8 cellular contexts compared by ENCODE assay signal in genomic region chr10:94403034-94403822, GRCh38. TPM values are rescaled to one million over a fixed set of nuclear protein-coding genes. Genes with fewer than 3 reads are reported as not detected.
DNase-seq lines count a peak whose midpoint lies in the region; ATAC-seq and TF ChIP-seq lines count a peak whose summit lies in the region.

No MANE protein-coding gene starts in this region.

- POLR2A ChIA-PET in activated CD4-positive, alpha-beta memory T cell treated with anti-CD3 and anti-CD28 coated beads, Interleukin-2, amount 10 ng/mL, durations not matched to agents 7 days and 5 days (lab: Charles Lee): interaction anchor here (1.2 kb wide), 1 partner anchor 40 kb away, joined by 3 read pairs; no protein-coding TSS in a partner anchor

- peak; percentile 53 for DNase-seq in AG08395 (ENCODE audit: low spot score)
- DNase-seq in NCI-H2081 treated with DMSO at 0.1 percent for 48 hours (lab: John Stamatoyannopoulos, UW): peak; percentile 10
- peak; percentile 28 for DNase-seq in activated CD4-positive, alpha-beta memory T cell treated with anti-CD3 and anti-CD28 coated beads, Interleukin-2, amount 10 ng/mL, durations not matched to agents 7 days and 5 days
- DNase-seq in esophagus muscularis mucosa (ENCODE audit: extremely low spot score): no peak
- DNase-seq in tibial nerve (ENCODE audit: low spot score in 2 of 2): peak in 1 of 2 donors; percentile 18

- intact Hi-C loops in esophagus muscularis mucosa (cut with DNase I): loop anchor here (5.0 kb wide), 2 partner anchors 41 to 44 kb away; partner anchors contain the start of gene NOC3L

- H3K9me3 ChIP-seq in esophagus muscularis mucosa: no peaks in the 10 kb centered on the region
- H3K9me3 ChIP-seq in mucosa of rectum (ENCODE audit: control insufficient read depth in 2 of 2, low read length in 2 of 2): no peaks in the 10 kb centered on the region
- no peaks in the 10 kb centered on the region for H3K9me3 ChIP-seq in tibial nerve

- H3K4me1 Mint-ChIP-seq in activated CD4-positive, alpha-beta memory T cell treated with anti-CD3 and anti-CD28 coated beads, Interleukin-2, amount 10 ng/mL, durations not matched to agents 7 days and 5 days: peaks cover 8% of the 10 kb centered on the region

- no peak for TF ChIP-seq EP300 in esophagus muscularis mucosa (IDR thresholded peaks at IDR 0.05)
- TF ChIP-seq EP300 in tibial nerve (IDR thresholded peaks at IDR 0.05): peak in 1 of 2 donors; percentile 16

- no peak overlapping the region for H3K27ac Mint-ChIP-seq in activated CD4-positive, alpha-beta memory T cell treated with anti-CD3 and anti-CD28 coated beads, Interleukin-2, amount 10 ng/mL, durations not matched to agents 7 days and 5 days

- 0% methylated on average over 31 of the region's 95 CpGs for WGBS in esophagus muscularis mucosa
- 1% methylated on average over 33 to 47 of the region's 95 CpGs for WGBS in tibial nerve, 2 donors

- H3K4me3 ChIP-seq in esophagus muscularis mucosa: peak overlapping the region; percentile 82 to 97 (median 93)
- H3K4me3 ChIP-seq in mucosa of rectum (ENCODE audit: low read length in 2 of 2): peak overlapping the region; percentile 72 to 84
- peak overlapping the region; percentile 77 to 93 (median 86) for H3K4me3 ChIP-seq in tibial nerve

- H3K36me3 ChIP-seq in esophagus muscularis mucosa (no peaks in the 10 kb centered on the region), mucosa of rectum (ENCODE audit: control insufficient read depth in 2 of 2, insufficient read depth in 2 of 2, low read length in 2 of 2) (no peaks in the 10 kb centered on the region), tibial nerve (no peaks in the 10 kb centered on the region)

- H3K36me3 Mint-ChIP-seq in activated CD4-positive, alpha-beta memory T cell treated with anti-CD3 and anti-CD28 coated beads, Interleukin-2, amount 10 ng/mL, durations not matched to agents 7 days and 5 days (ENCODE audit: low read depth): no peaks in the 10 kb centered on the region

- H3K27ac ChIP-seq in esophagus muscularis mucosa (replicated peaks in 1 of 4): peak overlapping the region; percentile 93 to 97 (median 96)
- peak overlapping the region; percentile 92 to 95 for H3K27ac ChIP-seq in mucosa of rectum (ENCODE audit: low read depth in 2 of 2, low read length in 2 of 2)
- H3K27ac ChIP-seq in tibial nerve: peak overlapping the region; percentile 86 to 97 (median 92)

- CTCF ChIA-PET in activated CD4-positive, alpha-beta memory T cell treated with anti-CD3 and anti-CD28 coated beads, Interleukin-2, amount 10 ng/mL, durations not matched to agents 7 days and 5 days (lab: Charles Lee): interaction anchor here (2.0 kb wide), 1 partner anchor 41 kb away, joined by 11 read pairs; the partner anchor contains the start of gene NOC3L

- H3K27me3 ChIP-seq in esophagus muscularis mucosa (no peaks in the 10 kb centered on the region), mucosa of rectum (ENCODE audit: control insufficient read depth in 2 of 2, insufficient read depth in 2 of 2, low read length in 2 of 2) (no peaks in the 10 kb centered on the region), tibial nerve (no peaks in the 10 kb centered on the region)

- H3K27me3 Mint-ChIP-seq in activated CD4-positive, alpha-beta memory T cell treated with anti-CD3 and anti-CD28 coated beads, Interleukin-2, amount 10 ng/mL, durations not matched to agents 7 days and 5 days: peaks cover 64% of the 10 kb centered on the region

- ATAC-seq in GM18511 (IDR thresholded peaks at IDR 0.05; ENCODE audit: unreplicated experiment) (peak; percentile 69), HG02938 (IDR thresholded peaks at IDR 0.05; ENCODE audit: unreplicated experiment) (peak; percentile 61)

- H3K9me3 Mint-ChIP-seq in activated CD4-positive, alpha-beta memory T cell treated with anti-CD3 and anti-CD28 coated beads, Interleukin-2, amount 10 ng/mL, durations not matched to agents 7 days and 5 days: no peaks in the 10 kb centered on the region

- TF ChIP-seq CTCF in esophagus muscularis mucosa (IDR thresholded peaks at IDR 0.05) (no peak), tibial nerve (IDR thresholded peaks at IDR 0.05) (no peak)

- H3K4me1 ChIP-seq in esophagus muscularis mucosa: peaks cover 16 to 32% (median 24%) of the 10 kb centered on the region in 4 donors
- H3K4me1 ChIP-seq in mucosa of rectum (ENCODE audit: control insufficient read depth in 2 of 2, insufficient read depth in 2 of 2, low read length in 2 of 2): peaks cover 3 to 9% of the 10 kb centered on the region in 2 donors
- peaks cover 0 to 36% (median 11%) of the 10 kb centered on the region in 4 donors for H3K4me1 ChIP-seq in tibial nerve

- TF ChIP-seq POLR2A in esophagus muscularis mucosa (IDR thresholded peaks at IDR 0.05; ENCODE audit: low read depth) (no peak), tibial nerve (IDR thresholded peaks at IDR 0.05) (peak in 1 of 2 donors; percentile 23)

- peak overlapping the region; percentile 68 to 95 for H3K9ac ChIP-seq in mucosa of rectum (ENCODE audit: low read depth in 1 of 2, low read length in 2 of 2)

- H3K4me3 Mint-ChIP-seq in activated CD4-positive, alpha-beta memory T cell treated with anti-CD3 and anti-CD28 coated beads, Interleukin-2, amount 10 ng/mL, durations not matched to agents 7 days and 5 days: peak overlapping the region; percentile 72

RNA-seq across cellular contexts. Expression of gene TBC1D12, which starts 0.9 kb away (rescaled TPM):
- under 1 TPM; 0.28 to 0.30 TPM for total RNA-seq in activated CD4-positive, alpha-beta memory T cell treated with anti-CD3 and anti-CD28 coated beads, Interleukin-2, amount 10 ng/mL, durations not matched to agents 7 days and 5 days
- total RNA-seq in esophagus muscularis mucosa: 10 to 100 TPM; 16.2 to 22.9 (median 17.7) TPM
- total RNA-seq in tibial nerve: 10 to 100 TPM; 30.0 to 36.0 (median 32.9) TPM

RNA-seq across cellular contexts. Expression of gene NOC3L, which starts 40.5 kb away (rescaled TPM):
- 10 to 100 TPM; 18.6 TPM for total RNA-seq in activated CD4-positive, alpha-beta memory T cell treated with anti-CD3 and anti-CD28 coated beads, Interleukin-2, amount 10 ng/mL, durations not matched to agents 7 days and 5 days
- total RNA-seq in esophagus muscularis mucosa: 10 to 100 TPM; 18.1 to 23.3 (median 20.7) TPM
- total RNA-seq in tibial nerve: 10 to 100 TPM; 20.6 to 27.4 (median 25.9) TPM

Comparison
In these comparisons a context has a peak if more than half of its experiments do, and no peak if none do; other contexts are left out.
1. RNA of gene TBC1D12, which starts 0.9 kb away (total RNA-seq): 30.0 to 36.0 TPM in tibial nerve and 16.2 to 22.9 TPM in esophagus muscularis mucosa; 0.28 to 0.30 TPM in activated CD4-positive, alpha-beta memory T cell treated with anti-CD3 and anti-CD28 coated beads, Interleukin-2, amount 10 ng/mL, durations not matched to agents 7 days and 5 days; every median in the first group is over 10 times any median in the second.
2. Peak in every context shown above with its lines, with median percentiles within 50 percentile points of each other: H3K27ac ChIP-seq and H3K4me3 ChIP-seq.